20 cellular contexts compared by ENCODE assay signal in the genomic region with DNA sequence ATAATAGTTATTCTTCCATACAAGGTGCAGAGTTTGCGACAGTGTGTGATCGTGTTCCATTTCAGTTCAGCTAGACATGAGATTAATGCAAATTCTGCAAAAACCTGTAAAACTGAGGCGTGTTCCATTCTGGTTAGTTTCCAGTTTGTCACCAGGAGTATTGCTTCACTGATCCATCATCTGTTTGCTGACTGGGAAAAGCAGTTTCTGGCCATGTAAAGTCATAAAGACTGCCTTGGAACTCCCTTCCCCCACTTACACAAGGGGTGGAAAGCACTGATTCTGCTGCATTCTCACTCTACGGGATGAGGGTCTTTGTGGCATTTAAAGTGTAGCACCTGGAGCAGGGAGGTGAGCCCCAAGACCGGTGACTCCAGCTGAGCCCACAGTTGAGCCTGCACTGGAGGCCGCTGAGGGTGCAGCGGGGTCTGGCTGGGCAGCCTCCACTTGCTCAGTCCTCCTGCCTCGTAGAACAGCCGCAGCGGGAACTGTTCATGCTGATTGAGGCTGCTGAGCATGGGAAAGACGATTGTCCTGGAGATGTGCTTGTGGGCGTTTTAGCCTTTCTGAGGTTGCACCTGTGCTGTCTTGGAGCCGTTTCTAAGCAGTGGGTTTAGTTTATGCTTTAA. TPM values are rescaled to one million over a fixed set of nuclear protein-coding genes. Genes with fewer than 3 reads are reported as not detected.
DNase-seq lines count a peak whose midpoint lies in the region; ATAC-seq and TF ChIP-seq lines count a peak whose summit lies in the region.
"Had no signal": no experiment of that assay in that cellular context is flagged by ENCODE, and none has a peak within 500 bp of the region (broad histone marks: within the 10 kb centered on the region; RNA-seq: fewer than 3 reads in every experiment).

No MANE protein-coding gene starts in this region.

- TF ChIP-seq CTCF in RWPE1 (conservative IDR thresholded peaks at IDR 0.05; ENCODE audit: low read depth): no peak
- TF ChIP-seq CTCF in fibroblast of villous mesenchyme (IDR thresholded peaks at IDR 0.05; ENCODE audit: insufficient read depth, low read depth, low read length): no peak
- TF ChIP-seq CTCF in type B pancreatic cell (conservative IDR thresholded peaks at IDR 0.05): no peak

- H3K4me1 Mint-ChIP-seq in stimulated activated naive CD8-positive, alpha-beta T cell treated with anti-CD3 and anti-CD28 coated beads, Interleukin-15, Interleukin-2, amounts not matched to agents 100 ng/mL and 50 ng/mL, for 24 hours (ENCODE audit: low read depth): peaks cover 24% of the 10 kb centered on the region
- peaks cover 13% of the 10 kb centered on the region for H3K4me1 Mint-ChIP-seq in type B pancreatic cell (ENCODE audit: unreplicated experiment)

- ATAC-seq in stimulated activated naive CD8-positive, alpha-beta T cell treated with anti-CD3 and anti-CD28 coated beads, Interleukin-15, Interleukin-2, amounts not matched to agents 100 U/mL and 50 U/mL, for 24 hours: no peak
- no peak for ATAC-seq in HG03520 (IDR thresholded peaks at IDR 0.05; ENCODE audit: unreplicated experiment)
- ATAC-seq: stimulated activated naive CD8-positive, alpha-beta T cell treated with anti-CD3 and anti-CD28 coated beads, Interleukin-15, amount 100 ng/mL, for 72 hours had no signal

- H3K9me3 Mint-ChIP-seq in stimulated activated naive CD8-positive, alpha-beta T cell treated with anti-CD3 and anti-CD28 coated beads, Interleukin-15, Interleukin-2, amounts not matched to agents 100 ng/mL and 50 ng/mL, for 24 hours: peaks cover under 1% of the 10 kb centered on the region
- peaks cover 2% of the 10 kb centered on the region for H3K9me3 Mint-ChIP-seq in type B pancreatic cell

- peaks cover under 1% of the 10 kb centered on the region for H3K36me3 Mint-ChIP-seq in stimulated activated naive CD8-positive, alpha-beta T cell treated with anti-CD3 and anti-CD28 coated beads, Interleukin-15, Interleukin-2, amounts not matched to agents 100 ng/mL and 50 ng/mL, for 24 hours (ENCODE audit: low read depth)
- H3K36me3 Mint-ChIP-seq in type B pancreatic cell: peaks cover 5% of the 10 kb centered on the region

- H3K27me3 Mint-ChIP-seq in stimulated activated naive CD8-positive, alpha-beta T cell treated with anti-CD3 and anti-CD28 coated beads, Interleukin-15, Interleukin-2, amounts not matched to agents 100 ng/mL and 50 ng/mL, for 24 hours: no peaks in the 10 kb centered on the region
- peaks cover 4% of the 10 kb centered on the region for H3K27me3 Mint-ChIP-seq in type B pancreatic cell
- H3K27me3 Mint-ChIP-seq: activated CD4-positive, alpha-beta memory T cell treated with anti-CD3 and anti-CD28 coated beads for 36 hours; activated naive CD8-positive, alpha-beta T cell treated with anti-CD3 and anti-CD28 coated beads, Interleukin-2, amount 10 ng/mL, durations not matched to agents 7 days and 5 days; stimulated activated naive CD8-positive, alpha-beta T cell treated with anti-CD3 and anti-CD28 coated beads, Interleukin-15, amount 100 ng/mL, for 72 hours had no signal

- no peak overlapping the region for H3K27ac Mint-ChIP-seq in stimulated activated naive CD8-positive, alpha-beta T cell treated with anti-CD3 and anti-CD28 coated beads, Interleukin-15, Interleukin-2, amounts not matched to agents 100 ng/mL and 50 ng/mL, for 24 hours
- peak overlapping the region; percentile 99 for H3K27ac Mint-ChIP-seq in type B pancreatic cell
- H3K27ac Mint-ChIP-seq: activated CD4-positive, alpha-beta memory T cell treated with anti-CD3 and anti-CD28 coated beads for 36 hours; activated naive CD8-positive, alpha-beta T cell treated with anti-CD3 and anti-CD28 coated beads, Interleukin-2, amount 10 ng/mL, durations not matched to agents 7 days and 5 days; mesothelial cell of epicardium had no signal

- CTCF ChIA-PET in RWPE1 (lab: Yijun Ruan, JAX): interaction anchor here (1.1 to 1.2 kb wide), 2 partner anchors 15 to 16 kb away, joined by 6 read pairs; no protein-coding TSS in a partner anchor

- POLR2A ChIA-PET in RWPE1 (lab: Yijun Ruan, JAX; ENCODE audit: low non-redundant PET): no interaction called here

- peak overlapping the region; percentile 63 for H3K27ac ChIP-seq in RWPE1
- H3K27ac ChIP-seq: ovary had no signal

- H3K4me3 ChIP-seq in fibroblast of villous mesenchyme (ENCODE audit: low read depth, low read length): no peak overlapping the region
- H3K4me3 ChIP-seq: ovary had no signal

- H3K4me3 Mint-ChIP-seq in stimulated activated naive CD8-positive, alpha-beta T cell treated with anti-CD3 and anti-CD28 coated beads, Interleukin-15, Interleukin-2, amounts not matched to agents 100 ng/mL and 50 ng/mL, for 24 hours: peak overlapping the region; percentile 96
- peak overlapping the region; percentile 99 for H3K4me3 Mint-ChIP-seq in type B pancreatic cell

- no peak for DNase-seq in stimulated activated naive CD8-positive, alpha-beta T cell treated with anti-CD3 and anti-CD28 coated beads, Interleukin-15, Interleukin-2, amounts not matched to agents 100 U/mL and 50 U/mL, for 24 hours
- DNase-seq in RWPE1 (ENCODE audit: low spot score): no peak
- DNase-seq in fibroblast of villous mesenchyme (ENCODE audit: low read depth): peak; percentile 9
- DNase-seq in type B pancreatic cell (ENCODE audit: extremely low spot score, unreplicated experiment): no peak
- DNase-seq in SW480 (ENCODE audit: low spot score): no peak
- no peak for DNase-seq in stimulated activated CD4-positive, alpha-beta T cell treated with anti-CD3 and anti-CD28 coated beads, Interleukin-4, amount 100 ng/mL, for 1 hour
- DNase-seq: activated CD4-positive, alpha-beta memory T cell treated with anti-CD3 and anti-CD28 coated beads for 36 hours; activated naive CD8-positive, alpha-beta T cell treated with anti-CD3 and anti-CD28 coated beads, Interleukin-2, amount 10 ng/mL, durations not matched to agents 7 days and 5 days; caudate nucleus; DMS79 treated with DMSO at 0.1 percent for 48 hours; H7; islet precursor cell; NCI-H2227 treated with DMSO at 0.1 percent for 48 hours; ovary; SHP77; stimulated activated naive CD8-positive, alpha-beta T cell treated with anti-CD3 and anti-CD28 coated beads, Interleukin-15, amount 100 ng/mL, for 72 hours had no signal

RNA-seq across cellular contexts. Expression of gene ZNF57, which starts 2.0 kb away (rescaled TPM):
- total RNA-seq in fibroblast of villous mesenchyme (3.9 and 6.0 TPM in 2 replicates), type B pancreatic cell (ENCODE audit: low replicate concordance) (5.9 and 7.5 TPM in 2 replicates)

RNA-seq across cellular contexts. Expression of gene ZNF556, which starts 35.6 kb away (rescaled TPM):
- total RNA-seq in fibroblast of villous mesenchyme (0.32 and 0.86 TPM in 2 replicates), type B pancreatic cell (ENCODE audit: low replicate concordance) (not detected in 2 replicates)
- total RNA-seq: activated CD4-positive, alpha-beta memory T cell treated with anti-CD3 and anti-CD28 coated beads for 36 hours; activated naive CD8-positive, alpha-beta T cell treated with anti-CD3 and anti-CD28 coated beads, Interleukin-2, amount 10 ng/mL, durations not matched to agents 7 days and 5 days; glomerular endothelial cell had no signal

RNA-seq across cellular contexts. Expression of gene ZNF77, which starts 42.1 kb away (rescaled TPM):
- total RNA-seq in fibroblast of villous mesenchyme: 3.0 and 4.8 TPM in 2 replicates
- 4.0 and 5.8 TPM in 2 replicates for total RNA-seq in type B pancreatic cell (ENCODE audit: low replicate concordance)
